In the genomic region with DNA sequence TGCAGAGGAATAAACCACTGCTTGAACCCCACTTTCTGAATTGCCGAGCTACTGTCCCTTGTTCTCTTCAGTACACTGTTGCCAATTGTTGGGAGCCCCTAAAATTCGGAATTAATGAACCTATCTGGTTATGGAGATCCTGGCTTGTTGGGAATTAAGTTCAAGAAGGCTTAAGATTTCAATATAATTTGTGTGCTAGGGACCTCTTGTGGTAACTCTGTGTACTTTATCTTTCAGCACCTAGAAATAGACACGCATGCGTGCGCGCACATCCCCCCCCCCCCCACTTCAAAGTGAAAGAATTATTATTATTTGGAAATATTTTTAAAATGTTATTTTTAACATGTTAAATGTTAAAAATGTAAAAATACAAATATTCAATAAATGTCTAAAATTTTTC, we compare ENCODE assay signal across 9 cellular contexts. TPM values are rescaled to one million over a fixed set of nuclear protein-coding genes. Genes with fewer than 3 reads are reported as not detected.
DNase-seq lines count a peak whose midpoint lies in the region; ATAC-seq and TF ChIP-seq lines count a peak whose summit lies in the region.
"Had no signal": no experiment of that assay in that cellular context is flagged by ENCODE, and none has a peak within 500 bp of the region (broad histone marks: within the 10 kb centered on the region; RNA-seq: fewer than 3 reads in every experiment).

No MANE protein-coding gene starts in this region.

- POLR2A ChIA-PET in WTC11 (lab: Charles Lee), result no interaction called here

- no peak overlapping the region for H3K4me3 ChIP-seq in spleen

- H3K27me3 Mint-ChIP-seq in activated CD4-positive, alpha-beta T cell treated with anti-CD3 and anti-CD28 coated beads, Interleukin-2, amount 10 ng/mL, durations not matched to agents 24 days and 14 days, result peaks cover 4% of the 10 kb centered on the region
- H3K27me3 Mint-ChIP-seq in WTC11 (ENCODE audit: low read depth), result no peaks in the 10 kb centered on the region

- H3K4me1 ChIP-seq in spleen, result no peaks in the 10 kb centered on the region

- peak; percentile 41; the same call in 1 of the 2 replicates for TF ChIP-seq CTCF in WTC11 (IDR thresholded peaks at IDR 0.05)
- TF ChIP-seq CTCF in spleen (IDR thresholded peaks at IDR 0.05 in 8 of 11, conservative IDR thresholded peaks at IDR 0.05 in 3 of 11), result peak in 9 of 11 experiments; percentile 23 to 67 (median 53)

- no peaks in the 10 kb centered on the region for H3K9me3 Mint-ChIP-seq in activated CD4-positive, alpha-beta T cell treated with anti-CD3 and anti-CD28 coated beads, Interleukin-2, amount 10 ng/mL, durations not matched to agents 24 days and 14 days
- H3K9me3 Mint-ChIP-seq in WTC11, result peaks cover 13% of the 10 kb centered on the region
- H3K9me3 Mint-ChIP-seq: activated T-cell treated with anti-CD3 and anti-CD28 coated beads, Interleukin-2, amount 50 U/mL, for 4 hours had no signal

- peak; percentile 65 for ATAC-seq in WTC11

- H3K36me3 ChIP-seq in spleen, result no peaks in the 10 kb centered on the region

- peaks cover 0 to 5% (median 0%) of the 10 kb centered on the region in 8 donors for H3K9me3 ChIP-seq in spleen

- no peaks in the 10 kb centered on the region for H3K36me3 Mint-ChIP-seq in activated CD4-positive, alpha-beta T cell treated with anti-CD3 and anti-CD28 coated beads, Interleukin-2, amount 10 ng/mL, durations not matched to agents 24 days and 14 days (ENCODE audit: low read depth)
- no peaks in the 10 kb centered on the region for H3K36me3 Mint-ChIP-seq in WTC11

- no peak overlapping the region for H3K27ac ChIP-seq in spleen

- no peaks in the 10 kb centered on the region for H3K27me3 ChIP-seq in spleen (replicated peaks in 1 of 7)

- no peak for TF ChIP-seq POLR2A in spleen (IDR thresholded peaks at IDR 0.05)

- intact Hi-C loops in activated CD4-positive, alpha-beta T cell treated with anti-CD3 and anti-CD28 coated beads, Interleukin-2, amount 10 ng/mL, durations not matched to agents 24 days and 14 days (cut with micrococcal nuclease), result loop anchor here (1.0 to 5.0 kb wide), 2 partner anchors 153 to 1017 kb away; no protein-coding TSS in a partner anchor
- intact Hi-C loops in spleen (cut with DNase I; ENCODE audit: low total_unique reads), result loop anchor here (5.0 kb wide), 1 partner anchor 247 kb away; no protein-coding TSS in a partner anchor

- peak; percentile 58 for DNase-seq in activated CD4-positive, alpha-beta T cell treated with anti-CD3 and anti-CD28 coated beads, Interleukin-2, amount 10 ng/mL, durations not matched to agents 24 days and 14 days
- no peak for DNase-seq in activated CD4-positive, alpha-beta T cell treated with anti-CD3 and anti-CD28 coated beads for 1 hour
- DNase-seq in NCI-H1436 (lab: John Stamatoyannopoulos, UW) (peak; percentile 46), WTC11 (ENCODE audit: low spot score) (no peak), hepatic stellate cell (ENCODE audit: low spot score) (peak; percentile 60), spleen (no peak)
- DNase-seq in activated CD8-positive, alpha-beta memory T cell treated with anti-CD3 and anti-CD28 coated beads, Interleukin-2, amount 50 U/mL, for 48 hours, result no peak
- DNase-seq in activated T-cell treated with anti-CD3 and anti-CD28 coated beads, Interleukin-2, amount 50 U/mL, for 48 hours, result no peak
- DNase-seq: activated T-cell treated with anti-CD3 and anti-CD28 coated beads, Interleukin-2, amount 50 U/mL, for 4 hours had no signal

- 6 to 12% (median 10%) methylated on average over 6 of the region's 6 CpGs for WGBS in spleen, 5 donors

- no peak overlapping the region for H3K4me3 Mint-ChIP-seq in activated CD4-positive, alpha-beta T cell treated with anti-CD3 and anti-CD28 coated beads, Interleukin-2, amount 10 ng/mL, durations not matched to agents 24 days and 14 days
- H3K4me3 Mint-ChIP-seq in WTC11, result no peak overlapping the region
- H3K4me3 Mint-ChIP-seq: activated T-cell treated with anti-CD3 and anti-CD28 coated beads, Interleukin-2, amount 50 U/mL, for 4 hours had no signal

- H3K4me1 Mint-ChIP-seq in activated CD4-positive, alpha-beta T cell treated with anti-CD3 and anti-CD28 coated beads, Interleukin-2, amount 10 ng/mL, durations not matched to agents 24 days and 14 days, result no peaks in the 10 kb centered on the region
- no peaks in the 10 kb centered on the region for H3K4me1 Mint-ChIP-seq in WTC11

- CTCF ChIA-PET in WTC11 (lab: Charles Lee), result interaction anchor here (0.6 to 1.9 kb wide), 3 partner anchors 17 to 835 kb away, joined by 3 to 7 read pairs (median 3); no protein-coding TSS in a partner anchor

- no peak overlapping the region for H3K27ac Mint-ChIP-seq in activated CD4-positive, alpha-beta T cell treated with anti-CD3 and anti-CD28 coated beads, Interleukin-2, amount 10 ng/mL, durations not matched to agents 24 days and 14 days
- no peak overlapping the region for H3K27ac Mint-ChIP-seq in WTC11

TF ChIP-seq in WTC11, 78 proteins besides CTCF, POLR2A, EP300 and RAD21:
- TF ChIP-seq SOX15 (CRISPR knock-in tag; IDR thresholded peaks at IDR 0.05) (no peak), CREB1 (CRISPR knock-in tag; IDR thresholded peaks at IDR 0.05) (no peak), NFATC4 (CRISPR knock-in tag; IDR thresholded peaks at IDR 0.05) (no peak)
- TF ChIP-seq, protein P1, sequence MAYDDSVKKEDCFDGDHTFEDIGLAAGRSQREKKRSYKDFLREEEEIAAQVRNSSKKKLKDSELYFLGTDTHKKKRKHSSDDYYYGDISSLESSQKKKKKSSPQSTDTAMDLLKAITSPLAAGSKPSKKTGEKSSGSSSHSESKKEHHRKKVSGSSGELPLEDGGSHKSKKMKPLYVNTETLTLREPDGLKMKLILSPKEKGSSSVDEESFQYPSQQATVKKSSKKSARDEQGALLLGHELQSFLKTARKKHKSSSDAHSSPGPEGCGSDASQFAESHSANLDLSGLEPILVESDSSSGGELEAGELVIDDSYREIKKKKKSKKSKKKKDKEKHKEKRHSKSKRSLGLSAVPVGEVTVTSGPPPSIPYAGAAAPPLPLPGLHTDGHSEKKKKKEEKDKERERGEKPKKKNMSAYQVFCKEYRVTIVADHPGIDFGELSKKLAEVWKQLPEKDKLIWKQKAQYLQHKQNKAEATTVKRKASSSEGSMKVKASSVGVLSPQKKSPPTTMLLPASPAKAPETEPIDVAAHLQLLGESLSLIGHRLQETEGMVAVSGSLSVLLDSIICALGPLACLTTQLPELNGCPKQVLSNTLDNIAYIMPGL (CRISPR knock-in tag; IDR thresholded peaks at IDR 0.05), result no peak
- TF ChIP-seq, protein P2, sequence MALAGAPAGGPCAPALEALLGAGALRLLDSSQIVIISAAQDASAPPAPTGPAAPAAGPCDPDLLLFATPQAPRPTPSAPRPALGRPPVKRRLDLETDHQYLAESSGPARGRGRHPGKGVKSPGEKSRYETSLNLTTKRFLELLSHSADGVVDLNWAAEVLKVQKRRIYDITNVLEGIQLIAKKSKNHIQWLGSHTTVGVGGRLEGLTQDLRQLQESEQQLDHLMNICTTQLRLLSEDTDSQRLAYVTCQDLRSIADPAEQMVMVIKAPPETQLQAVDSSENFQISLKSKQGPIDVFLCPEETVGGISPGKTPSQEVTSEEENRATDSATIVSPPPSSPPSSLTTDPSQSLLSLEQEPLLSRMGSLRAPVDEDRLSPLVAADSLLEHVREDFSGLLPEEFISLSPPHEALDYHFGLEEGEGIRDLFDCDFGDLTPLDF (CRISPR knock-in tag; IDR thresholded peaks at IDR 0.05), result no peak

RNA-seq across cellular contexts. Expression of a gene that starts 53.3 kb away (rescaled TPM):
- total RNA-seq in activated CD4-positive, alpha-beta T cell treated with anti-CD3 and anti-CD28 coated beads, Interleukin-2, amount 10 ng/mL, durations not matched to agents 24 days and 14 days, result 1.8 and 2.6 TPM in 2 replicates
- 59.1 to 69.1 TPM (median 61.1 TPM) in 3 replicates for total RNA-seq in WTC11 (2021)
- 10 to 100 TPM in 2 of 7 donors, 1 to 10 TPM in 5; 7.3 to 16.8 (median 8.1) TPM for total RNA-seq in spleen
- 1 to 10 TPM; 1.1 to 1.7 (median 1.5) TPM for polyA plus RNA-seq in spleen

Comparison
In these comparisons a context has a peak if more than half of its experiments do, and no peak if none do; other contexts are left out.
1. DNase-seq: peak in activated CD4-positive, alpha-beta T cell treated with anti-CD3 and anti-CD28 coated beads, Interleukin-2, amount 10 ng/mL, durations not matched to agents 24 days and 14 days (single experiment), NCI-H1436 (single experiment) and hepatic stellate cell (single experiment); none in activated CD4-positive, alpha-beta T cell treated with anti-CD3 and anti-CD28 coated beads for 1 hour (single experiment), WTC11 (single experiment), spleen (single experiment), activated CD8-positive, alpha-beta memory T cell treated with anti-CD3 and anti-CD28 coated beads, Interleukin-2, amount 50 U/mL, for 48 hours (single experiment) and activated T-cell treated with anti-CD3 and anti-CD28 coated beads, Interleukin-2, amount 50 U/mL, for 48 hours (0 of 2).